Comparison of ENCODE assay signal across 20 cellular contexts in genomic region chr1:168676029-168676812, GRCh38. TPM values are rescaled to one million over a fixed set of nuclear protein-coding genes. Genes with fewer than 3 reads are reported as not detected.
DNase-seq lines count a peak whose midpoint lies in the region; ATAC-seq and TF ChIP-seq lines count a peak whose summit lies in the region.
"Had no signal": no experiment of that assay in that cellular context is flagged by ENCODE, and none has a peak within 500 bp of the region (broad histone marks: within the 10 kb centered on the region; RNA-seq: fewer than 3 reads in every experiment).

No MANE protein-coding gene starts in this region.

- no peak overlapping the region for H3K9ac ChIP-seq in OCI-LY3 (ENCODE audit: low read length)

- H3K4me3 ChIP-seq in OCI-LY3 (ENCODE audit: low read length), result no peak overlapping the region
- no peak overlapping the region for H3K4me3 ChIP-seq in tibial nerve
- H3K4me3 ChIP-seq: A549 had no signal

- H3K4me1 ChIP-seq in OCI-LY3 (ENCODE audit: low read length), result peaks cover 6% of the 10 kb centered on the region; the same call in 1 of the 2 replicates
- H3K4me1 ChIP-seq in tibial nerve, result no peaks in the 10 kb centered on the region
- H3K4me1 ChIP-seq: A549 had no signal

- peak; percentile 22 for DNase-seq in AG20443 (ENCODE audit: low spot score)
- peak; percentile 14 for DNase-seq in HT1080 (ENCODE audit: low read depth)
- peak; percentile 37 for DNase-seq in globus pallidus (ENCODE audit: low spot score)
- DNase-seq in Kasumi-1 (lab: John Stamatoyannopoulos, UW), result no peak
- no peak for DNase-seq in tibial nerve (ENCODE audit: low spot score in 2 of 2)
- DNase-seq in stimulated activated naive CD4-positive, alpha-beta T cell (lab: John Stamatoyannopoulos, UW), result no peak
- DNase-seq: C1 segment of cervical spinal cord, DND-41, GF-D8, HCEC 1CT, MV-4-11, NCI-H1436, NCI-H2081, NCI-H510A treated with DMSO at 0.1 percent for 48 hours, RPMI8226, SIG-M5 had no signal

- H3K9me3 ChIP-seq in OCI-LY3 (ENCODE audit: insufficient read depth, low read length), result no peaks in the 10 kb centered on the region
- H3K9me3 ChIP-seq in tibial nerve, result peaks cover 0 to 7% (median 0%) of the 10 kb centered on the region in 4 donors
- H3K9me3 ChIP-seq: A549 had no signal

- no peaks in the 10 kb centered on the region for H4K20me1 ChIP-seq in OCI-LY3 (ENCODE audit: insufficient read depth, low read length)

- H3K27me3 ChIP-seq in OCI-LY3 (ENCODE audit: low read depth, low read length) (no peaks in the 10 kb centered on the region), tibial nerve (no peaks in the 10 kb centered on the region)

- no peak overlapping the region for H2AFZ ChIP-seq in OCI-LY3 (ENCODE audit: low read depth, low read length)

- no peaks in the 10 kb centered on the region for H3K36me3 ChIP-seq in OCI-LY3 (replicated peaks; ENCODE audit: low read depth, low read length)
- H3K36me3 ChIP-seq in tibial nerve, result no peaks in the 10 kb centered on the region

- peak overlapping the region; percentile 2; the same call in 1 of the 2 replicates for H3K4me2 ChIP-seq in OCI-LY3 (ENCODE audit: low read length)
- H3K4me2 ChIP-seq: A549 had no signal

- no peaks in the 10 kb centered on the region for H3K79me2 ChIP-seq in OCI-LY3 (ENCODE audit: low read length)

- WGBS in tibial nerve, 2 donors, result 82 to 85% methylated on average over 6 of the region's 6 CpGs

- no peak for TF ChIP-seq EP300 in tibial nerve (IDR thresholded peaks at IDR 0.05)

- no peak for TF ChIP-seq POLR2A in tibial nerve (IDR thresholded peaks at IDR 0.05)

- H3K27ac ChIP-seq in OCI-LY3 (ENCODE audit: low read length) (no peak overlapping the region), tibial nerve (no peak overlapping the region)
- H3K27ac ChIP-seq: A549, HL-60 had no signal

- TF ChIP-seq CTCF in OCI-LY3 (IDR thresholded peaks at IDR 0.05; ENCODE audit: low read depth, low read length) (no peak), tibial nerve (IDR thresholded peaks at IDR 0.05) (no peak)

- no peak for ATAC-seq in GM19395 (IDR thresholded peaks at IDR 0.05; ENCODE audit: unreplicated experiment)
- ATAC-seq: A549 had no signal

RNA-seq across cellular contexts. Expression of gene DPT, which starts 52.8 kb away (rescaled TPM):
- total RNA-seq in HT1080 (2014; rRNA removed; shearing (Covaris generic)), result not detected in 2 replicates
- polyA plus RNA-seq in HT1080 (2015; cell fraction: cytosol; rRNA removed), result not detected in 2 replicates
- polyA plus RNA-seq in HT1080 (2015; cell fraction: nucleus; rRNA removed), result not detected in 2 replicates
- total RNA-seq in tibial nerve, result 10 to 100 TPM; 21.3 to 81.5 (median 40.0) TPM
- polyA plus RNA-seq: A549 had no signal

Comparison
In these comparisons a context has a peak if more than half of its experiments do, and no peak if none do; other contexts are left out.
1. DNase-seq: peak in AG20443 (single experiment), HT1080 (single experiment) and globus pallidus (single experiment); none in Kasumi-1 (0 of 2), tibial nerve (0 of 2) and stimulated activated naive CD4-positive, alpha-beta T cell (0 of 6).
2. RNA of gene DPT, which starts 52.8 kb away (total RNA-seq): 21.3 to 81.5 TPM in tibial nerve; not detected in HT1080; every median in the first group is over 10 times any median in the second.